Comparison of ENCODE assay signal across 8 cellular contexts in genomic region chr16:25110392-25110947, GRCh38. TPM values are rescaled to one million over a fixed set of nuclear protein-coding genes. Genes with fewer than 3 reads are reported as not detected.
DNase-seq lines count a peak whose midpoint lies in the region; ATAC-seq, FAIRE-seq and TF ChIP-seq lines count a peak whose summit lies in the region.

No MANE protein-coding gene starts in this region.

- POLR2A ChIA-PET in K562 (lab: Yijun Ruan, JAX), result interaction anchor here (0.7 to 1.2 kb wide), 2 partner anchors 10 to 43 kb away, joined by 3 to 4 read pairs; no protein-coding TSS in a partner anchor

- H2AFZ ChIP-seq in K562 (ENCODE audit: low read depth, low read length), result peak overlapping the region; percentile 97

- in situ Hi-C loops in K562 (cut with MboI), result no loop called here

- H3K9ac ChIP-seq in ES-I3 (ENCODE audit: low read depth, low read length) (peak overlapping the region; percentile 78; the same call in 1 of the 2 replicates), K562 (ENCODE audit: insufficient read depth in 1 of 2, low read depth in 2 of 2, low read length in 2 of 2) (peak overlapping the region in 1 of 2 experiments; percentile 93; a peak in 3 of 4 replicates)

- TF ChIP-seq RAD21 in K562 (CRISPR knock-in tag; conservative IDR thresholded peaks at IDR 0.05 in 1 of 2, IDR thresholded peaks at IDR 0.05 in 1 of 2), result no peak

- TF ChIP-seq CTCF in NB4 (IDR thresholded peaks at IDR 0.05; ENCODE audit: low read depth, low read length), result no peak
- no peak for TF ChIP-seq CTCF in K562 (IDR thresholded peaks at IDR 0.05 in 2 of 3, conservative IDR thresholded peaks at IDR 0.05 in 1 of 3; ENCODE audit: insufficient read depth in 2 of 3, low read depth in 1 of 3, low read length in 3 of 3)

- H3K9me3 ChIP-seq in ES-I3 (ENCODE audit: control insufficient read depth, insufficient read depth, low read length) (no peaks in the 10 kb centered on the region), K562 (replicated peaks; ENCODE audit: control insufficient read depth, insufficient read depth, low read depth, low read length) (no peaks in the 10 kb centered on the region), muscle layer of duodenum (ENCODE audit: control insufficient read depth in 1 of 2, low read length in 2 of 2) (no peaks in the 10 kb centered on the region)

- H3K4me1 ChIP-seq in ES-I3 (ENCODE audit: insufficient read depth, low read length) (peaks cover 4% of the 10 kb centered on the region), K562 (replicated peaks in 1 of 2; ENCODE audit: control insufficient read depth in 2 of 2, insufficient read depth in 2 of 2, low read length in 2 of 2) (peaks cover 17 to 25% of the 10 kb centered on the region in 2 experiments), muscle layer of duodenum (ENCODE audit: control insufficient read depth in 1 of 2, insufficient read depth in 2 of 2, low read length in 2 of 2) (peaks cover 4 to 47% of the 10 kb centered on the region in 2 donors)

- H3K79me2 ChIP-seq in K562 (ENCODE audit: control insufficient read depth, insufficient read depth, low read length), result peaks cover 35% of the 10 kb centered on the region

- peak overlapping the region; percentile 89 for H3K4me2 ChIP-seq in K562 (ENCODE audit: insufficient read depth, low read length)

- no peaks in the 10 kb centered on the region for H3K9me1 ChIP-seq in K562 (ENCODE audit: control insufficient read depth, insufficient read depth, low read length)

- intact Hi-C loops in K562 (cut with micrococcal nuclease), result no loop called here

- peak overlapping the region; percentile 81 for H3K4me3 ChIP-seq in NB4 (ENCODE audit: low read depth, low read length)
- peak overlapping the region; percentile 76 for H3K4me3 ChIP-seq in K562
- H3K4me3 ChIP-seq in muscle layer of duodenum (ENCODE audit: low read depth in 1 of 2, low read length in 2 of 2), result peak overlapping the region; percentile 74 to 75

- 3% methylated on average over 7 of the region's 7 CpGs for WGBS in K562 (ENCODE audit: insufficient coverage, low coverage, missing lambda C conversion rate)

- peak; percentile 33 for DNase-seq in NB4 (ENCODE audit: low read depth)
- peak in 1 of 4 experiments; percentile 42 for DNase-seq in K562 (ENCODE audit: extremely low read depth in 1 of 4, low spot score in 3 of 4)
- no peak for DNase-seq in cerebellar nuclear complex (lab: John Stamatoyannopoulos, UW)
- DNase-seq in NCI-H2196 (lab: John Stamatoyannopoulos, UW; ENCODE audit: unreplicated experiment), result no peak
- no peak for DNase-seq in SHP77 treated with DMSO at 0.1 percent for 48 hours (lab: John Stamatoyannopoulos, UW)

- no peaks in the 10 kb centered on the region for H3K27me3 ChIP-seq in K562 (ENCODE audit: control insufficient read depth in 2 of 2, insufficient read depth in 2 of 2, low read length in 2 of 2)
- no peaks in the 10 kb centered on the region for H3K27me3 ChIP-seq in muscle layer of duodenum (ENCODE audit: low read depth, low read length)

- CTCF ChIA-PET in K562 (lab: Yijun Ruan, JAX; ENCODE audit: low intra/inter-chr PET ratio), result no interaction called here

- TF ChIP-seq EP300 in K562 (IDR thresholded peaks at IDR 0.05; ENCODE audit: low read length), result no peak

- H4K20me1 ChIP-seq in K562 (replicated peaks; ENCODE audit: control insufficient read depth, insufficient read depth, low read length), result no peaks in the 10 kb centered on the region

- FAIRE-seq in K562 (lab: Jason Lieb, UNC), result no peak

- TF ChIP-seq POLR2A in NB4 (IDR thresholded peaks at IDR 0.05; ENCODE audit: extremely low read depth, insufficient read length) (no peak), K562 (conservative IDR thresholded peaks at IDR 0.05) (no peak)

- ATAC-seq in K562 (no peak), GM18907 (IDR thresholded peaks at IDR 0.05; ENCODE audit: unreplicated experiment) (no peak)

- H3K36me3 ChIP-seq in ES-I3 (ENCODE audit: insufficient read depth, low read length) (peaks cover 2% of the 10 kb centered on the region; the same call in 1 of the 2 replicates), K562 (ENCODE audit: control insufficient read depth, insufficient read depth, low read length) (peaks cover 3% of the 10 kb centered on the region; the same call in 1 of the 3 replicates), muscle layer of duodenum (ENCODE audit: control insufficient read depth in 1 of 2, insufficient read depth in 2 of 2, low read length in 2 of 2) (no peaks in the 10 kb centered on the region)

- no TSS peak for BruUV-seq in K562 (replicated peaks; lab: Mats Ljungman, UMichigan)

- H3K27ac ChIP-seq in K562 (ENCODE audit: extremely low read depth, low read depth, low read length), result peak overlapping the region; percentile 91
- H3K27ac ChIP-seq in muscle layer of duodenum (ENCODE audit: low read length), result peak overlapping the region; percentile 80

TF ChIP-seq in K562, 482 proteins besides CTCF, POLR2A, EP300 and RAD21 (continues in another document):
- TF ChIP-seq NFIC (IDR thresholded peaks at IDR 0.05) (0 out of 2 replicates have a peak, but pooled peaks have one; percentile 10), PTBP1 (IDR thresholded peaks at IDR 0.05; ENCODE audit: low read depth, low read length) (no peak), ATF1 (CRISPR knock-in tag; IDR thresholded peaks at IDR 0.05) (no peak), ATF1 (tag; IDR thresholded peaks at IDR 0.05) (no peak), ZFX (CRISPR knock-in tag; IDR thresholded peaks at IDR 0.05) (no peak), HMBOX1 (IDR thresholded peaks at IDR 0.05) (no peak), ZNF436 (CRISPR knock-in tag; IDR thresholded peaks at IDR 0.05) (no peak), RREB1 (CRISPR knock-in tag; IDR thresholded peaks at IDR 0.05) (no peak), NR2C1 (IDR thresholded peaks at IDR 0.05) (no peak), NR2C1 (tag; IDR thresholded peaks at IDR 0.05) (no peak)

RNA-seq across cellular contexts. Expression of gene LCMT1, which starts 1.1 kb away (rescaled TPM):
- 33.7 and 47.4 TPM in 2 replicates for total RNA-seq in K562 (2011; cell fraction: chromatin; rRNA removed; ENCODE audit: low replicate concordance)
- total RNA-seq in K562 (2011; cell fraction: nucleolus; rRNA removed), result 26.7 and 33.5 TPM in 2 replicates
- 36.5 and 39.2 TPM in 2 replicates for total RNA-seq in K562 (2011; cell fraction: nucleoplasm; rRNA removed)
- total RNA-seq in K562 (2014; rRNA removed) (26.2 and 32.3 TPM in 2 replicates), K562 (2014; rRNA removed; fragmentation: Illumina TruSeq; extraction: Trizol) (20.0 and 21.4 TPM in 2 replicates), K562 (2015; rRNA removed; fragmentation: Illumina TruSeq; extraction: Trizol) (20.8 and 21.7 TPM in 2 replicates), K562 (2021) (35.3 and 42.8 TPM in 2 replicates)
- polyA plus RNA-seq in K562 (2011; rRNA removed) (29.6 and 31.2 TPM in 2 replicates), K562 (2014; fragmentation: Illumina TruSeq; extraction: Trizol) (32.5 and 42.0 TPM in 2 replicates), K562 (2014; fragmentation: Nextera tagmentation; extraction: Ambion mirVana) (10 to 100 TPM; 34.2 to 42.8 TPM), K562 (2014; rRNA removed) (22.3 and 22.9 TPM in 2 replicates)
- 15.3 and 25.4 TPM in 2 replicates for polyA plus RNA-seq in K562 (2011; cell fraction: cytosol; rRNA removed)
- polyA plus RNA-seq in K562 (2011; cell fraction: nucleus; rRNA removed), result 20.8 and 22.0 TPM in 2 replicates
- polyA plus RNA-seq in K562 (2012), result 41.7 and 44.4 TPM in 2 replicates
- polyA minus RNA-seq in K562 (2011; rRNA and poly(A)+ RNA removed), result 49.2 and 53.4 TPM in 2 replicates
- polyA minus RNA-seq in K562 (2011; cell fraction: cytosol; rRNA and poly(A)+ RNA removed), result 19.9 and 24.8 TPM in 2 replicates
- 11.2 and 25.0 TPM in 2 replicates for polyA minus RNA-seq in K562 (2011; cell fraction: nucleus; rRNA and poly(A)+ RNA removed)
